ENCODE assay signal across 21 cellular contexts in the genomic region with DNA sequence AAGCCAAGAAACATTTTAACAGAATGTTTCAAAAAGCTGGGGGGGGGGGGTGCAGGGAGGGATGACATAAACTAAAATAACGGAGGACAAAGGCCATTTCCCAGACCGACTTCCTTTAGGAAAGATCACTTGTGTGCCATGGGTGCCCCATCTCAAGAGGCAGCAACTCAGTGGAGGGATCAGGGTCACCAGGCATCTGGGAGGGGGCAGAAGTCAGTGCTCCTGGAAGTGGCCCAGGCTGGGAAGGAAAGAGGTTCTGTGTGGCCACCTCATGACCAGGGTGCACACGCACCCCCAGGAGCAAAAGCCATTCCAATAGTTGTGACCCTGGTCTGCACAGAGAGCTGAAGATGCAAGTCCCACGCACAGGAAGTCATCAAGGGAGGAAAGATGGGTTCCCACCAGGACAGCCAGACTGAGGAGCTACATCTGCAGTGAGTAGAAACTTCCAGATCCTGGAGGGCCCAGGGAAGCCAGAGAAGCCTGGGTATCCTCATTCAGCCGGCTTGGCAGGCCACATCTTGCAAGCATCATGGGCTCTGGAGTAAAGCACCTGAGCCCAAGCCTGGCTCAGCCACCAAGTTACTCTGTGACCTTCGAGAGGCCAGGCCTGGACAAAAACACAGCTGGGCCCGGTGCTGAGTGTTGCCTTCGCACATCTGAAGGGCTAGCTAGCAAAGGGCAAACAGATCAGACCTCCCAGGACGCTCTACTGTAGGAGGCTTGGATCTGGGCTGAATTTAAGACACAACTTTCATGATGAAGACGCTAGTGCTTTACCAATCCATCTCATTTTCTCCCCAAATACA. TPM values are rescaled to one million over a fixed set of nuclear protein-coding genes. Genes with fewer than 3 reads are reported as not detected.
DNase-seq lines count a peak whose midpoint lies in the region; ATAC-seq and TF ChIP-seq lines count a peak whose summit lies in the region.
"Had no signal": no experiment of that assay in that cellular context is flagged by ENCODE, and none has a peak within 500 bp of the region (broad histone marks: within the 10 kb centered on the region; RNA-seq: fewer than 3 reads in every experiment).

No MANE protein-coding gene starts in this region.

- intact Hi-C loops in cardiac septum (cut with DNase I) (no loop called here), left ventricle myocardium superior (cut with micrococcal nuclease) (no loop called here), upper lobe of right lung (cut with DNase I) (no loop called here), posterior vena cava (cut with DNase I) (no loop called here)
- intact Hi-C loops in activated T-helper 2 cell treated with anti-CD3 and anti-CD28 coated beads, Interferon-gamma antibody, Interleukin-2, Interleukin-4, amounts not matched to agents 10 μg/mL and 5 μg/mL and 100 μg/mL, durations not matched to agents 14 hours and 24 hours and 36 hours (cut with micrococcal nuclease) = loop anchor here (5.0 kb wide), 1 partner anchor 39 kb away; no protein-coding TSS in a partner anchor

- H3K4me3 ChIP-seq in upper lobe of right lung = no peak overlapping the region
- H3K4me3 ChIP-seq: BLaER1 had no signal

- ATAC-seq in left ventricle myocardium superior = no peak
- no peak for ATAC-seq in upper lobe of right lung

- H3K27ac Mint-ChIP-seq in T-helper 2 cell treated with Interferon-gamma antibody and Interleukin-4, amounts not matched to agents 5 μg/mL and 100 μg/mL, for 36 hours = peak overlapping the region; percentile 93
- peak overlapping the region; percentile 67 for H3K27ac Mint-ChIP-seq in activated T-helper 2 cell treated with anti-CD3 and anti-CD28 coated beads, Interferon-gamma antibody, Interleukin-2, Interleukin-4, amounts not matched to agents 10 μg/mL and 5 μg/mL and 100 μg/mL, durations not matched to agents 14 hours and 24 hours and 36 hours
- H3K27ac Mint-ChIP-seq: CD4-positive, alpha-beta T cell had no signal

- no peak for TF ChIP-seq CTCF in upper lobe of right lung (IDR thresholded peaks at IDR 0.05)

- H3K9me3 ChIP-seq in upper lobe of right lung = no peaks in the 10 kb centered on the region
- H3K9me3 ChIP-seq: BLaER1 had no signal

- no peaks in the 10 kb centered on the region for H3K27me3 Mint-ChIP-seq in T-helper 2 cell treated with Interferon-gamma antibody and Interleukin-4, amounts not matched to agents 5 μg/mL and 100 μg/mL, for 36 hours (ENCODE audit: low read depth)
- no peaks in the 10 kb centered on the region for H3K27me3 Mint-ChIP-seq in activated T-helper 2 cell treated with anti-CD3 and anti-CD28 coated beads, Interferon-gamma antibody, Interleukin-2, Interleukin-4, amounts not matched to agents 10 μg/mL and 5 μg/mL and 100 μg/mL, durations not matched to agents 14 hours and 24 hours and 36 hours (ENCODE audit: low read depth)
- H3K27me3 Mint-ChIP-seq: CD4-positive, alpha-beta T cell had no signal

- no peaks in the 10 kb centered on the region for H3K4me1 ChIP-seq in upper lobe of right lung

- peaks cover 40% of the 10 kb centered on the region for H3K36me3 ChIP-seq in upper lobe of right lung

- no peaks in the 10 kb centered on the region for H3K27me3 ChIP-seq in upper lobe of right lung
- H3K27me3 ChIP-seq: BLaER1 had no signal

- H3K27ac ChIP-seq in upper lobe of right lung = no peak overlapping the region
- H3K27ac ChIP-seq: BLaER1 had no signal

- peaks cover 56% of the 10 kb centered on the region for H3K4me1 Mint-ChIP-seq in T-helper 2 cell treated with Interferon-gamma antibody and Interleukin-4, amounts not matched to agents 5 μg/mL and 100 μg/mL, for 36 hours (ENCODE audit: low read depth)
- peaks cover 57% of the 10 kb centered on the region for H3K4me1 Mint-ChIP-seq in activated T-helper 2 cell treated with anti-CD3 and anti-CD28 coated beads, Interferon-gamma antibody, Interleukin-2, Interleukin-4, amounts not matched to agents 10 μg/mL and 5 μg/mL and 100 μg/mL, durations not matched to agents 14 hours and 24 hours and 36 hours (ENCODE audit: low read depth)

- DNase-seq in T-helper 2 cell treated with Interferon-gamma antibody and Interleukin-4, amounts not matched to agents 5 μg/mL and 100 μg/mL, for 36 hours (ENCODE audit: low spot score) = no peak
- DNase-seq in T-helper 2 cell = no peak
- peak; percentile 56 for DNase-seq in cardiac septum (ENCODE audit: low spot score)
- DNase-seq in left ventricle myocardium superior = no peak
- DNase-seq in activated T-helper 2 cell treated with anti-CD3 and anti-CD28 coated beads, Interferon-gamma antibody, Interleukin-2, Interleukin-4, amounts not matched to agents 10 μg/mL and 5 μg/mL and 100 μg/mL, durations not matched to agents 14 hours and 24 hours and 36 hours (ENCODE audit: low spot score) = no peak
- DNase-seq in upper lobe of right lung = peak; percentile 53
- DNase-seq in NCI-H524 treated with DMSO at 0.1 percent for 48 hours (lab: John Stamatoyannopoulos, UW) = no peak
- no peak for DNase-seq in posterior vena cava (ENCODE audit: low spot score)
- DNase-seq: 8988T; ACHN; CD4-positive, alpha-beta T cell; H7; Karpas-422; NCI-H1092 treated with DMSO at 0.1 percent for 48 hours; NCI-H1436 treated with DMSO at 0.1 percent for 48 hours; NCI-H187 treated with DMSO at 0.1 percent for 48 hours; NCI-H2171 treated with DMSO at 0.1 percent for 48 hours; NCI-H524; NCI-H774; SIG-M5 had no signal

- no peaks in the 10 kb centered on the region for H3K9me3 Mint-ChIP-seq in T-helper 2 cell treated with Interferon-gamma antibody and Interleukin-4, amounts not matched to agents 5 μg/mL and 100 μg/mL, for 36 hours
- H3K9me3 Mint-ChIP-seq in activated T-helper 2 cell treated with anti-CD3 and anti-CD28 coated beads, Interferon-gamma antibody, Interleukin-2, Interleukin-4, amounts not matched to agents 10 μg/mL and 5 μg/mL and 100 μg/mL, durations not matched to agents 14 hours and 24 hours and 36 hours = no peaks in the 10 kb centered on the region
- H3K9me3 Mint-ChIP-seq: CD4-positive, alpha-beta T cell had no signal

- H3K36me3 Mint-ChIP-seq in T-helper 2 cell treated with Interferon-gamma antibody and Interleukin-4, amounts not matched to agents 5 μg/mL and 100 μg/mL, for 36 hours (ENCODE audit: low read depth) = peaks cover 57% of the 10 kb centered on the region
- H3K36me3 Mint-ChIP-seq in activated T-helper 2 cell treated with anti-CD3 and anti-CD28 coated beads, Interferon-gamma antibody, Interleukin-2, Interleukin-4, amounts not matched to agents 10 μg/mL and 5 μg/mL and 100 μg/mL, durations not matched to agents 14 hours and 24 hours and 36 hours (ENCODE audit: low read depth) = peaks cover 57% of the 10 kb centered on the region

- peak overlapping the region; percentile 78 for H3K4me3 Mint-ChIP-seq in T-helper 2 cell treated with Interferon-gamma antibody and Interleukin-4, amounts not matched to agents 5 μg/mL and 100 μg/mL, for 36 hours
- no peak overlapping the region for H3K4me3 Mint-ChIP-seq in activated T-helper 2 cell treated with anti-CD3 and anti-CD28 coated beads, Interferon-gamma antibody, Interleukin-2, Interleukin-4, amounts not matched to agents 10 μg/mL and 5 μg/mL and 100 μg/mL, durations not matched to agents 14 hours and 24 hours and 36 hours (ENCODE audit: low read depth)
- H3K4me3 Mint-ChIP-seq: CD4-positive, alpha-beta T cell had no signal

RNA-seq across cellular contexts. Expression of a gene that starts 36.0 kb away (rescaled TPM):
- total RNA-seq in cardiac septum = 6.6 TPM
- total RNA-seq in left ventricle myocardium superior = 4.9 TPM
- total RNA-seq in activated T-helper 2 cell treated with anti-CD3 and anti-CD28 coated beads, Interferon-gamma antibody, Interleukin-2, Interleukin-4, amounts not matched to agents 10 μg/mL and 5 μg/mL and 100 μg/mL, durations not matched to agents 14 hours and 24 hours and 36 hours = 19.0 and 20.2 TPM in 2 replicates
- 14.6 TPM for total RNA-seq in upper lobe of right lung
- 1 to 10 TPM; 6.9 to 7.7 TPM for total RNA-seq in posterior vena cava

Comparison
In these comparisons a context has a peak if more than half of its experiments do, and no peak if none do; other contexts are left out.
1. DNase-seq: peak in cardiac septum (single experiment) and upper lobe of right lung (single experiment); none in T-helper 2 cell treated with Interferon-gamma antibody and Interleukin-4, amounts not matched to agents 5 μg/mL and 100 μg/mL, for 36 hours (single experiment), T-helper 2 cell (0 of 5), left ventricle myocardium superior (single experiment), activated T-helper 2 cell treated with anti-CD3 and anti-CD28 coated beads, Interferon-gamma antibody, Interleukin-2, Interleukin-4, amounts not matched to agents 10 μg/mL and 5 μg/mL and 100 μg/mL, durations not matched to agents 14 hours and 24 hours and 36 hours (single experiment), NCI-H524 treated with DMSO at 0.1 percent for 48 hours (single experiment) and posterior vena cava (single experiment).